ENCODE assay signal across 4 cellular contexts in genomic region chr1:166156674-166157073, GRCh38. TPM values are rescaled to one million over a fixed set of nuclear protein-coding genes. Genes with fewer than 3 reads are reported as not detected.
"Had no signal": no experiment of that assay in that cellular context is flagged by ENCODE, and none has a peak within 500 bp of the region (broad histone marks: within the 10 kb centered on the region; RNA-seq: fewer than 3 reads in every experiment).

No MANE protein-coding gene starts in this region.

- ATAC-seq: GM12878 had no signal

- DNase-seq: GDM1, GF-D8 had no signal

- H3K4me3 ChIP-seq: GM12878 had no signal

RNA-seq across cellular contexts. Expression of gene FAM78B, which starts 10.1 kb away (rescaled TPM):
- total RNA-seq: G401 had no signal
